ENCODE assay signal across 23 cellular contexts in the genomic region with DNA sequence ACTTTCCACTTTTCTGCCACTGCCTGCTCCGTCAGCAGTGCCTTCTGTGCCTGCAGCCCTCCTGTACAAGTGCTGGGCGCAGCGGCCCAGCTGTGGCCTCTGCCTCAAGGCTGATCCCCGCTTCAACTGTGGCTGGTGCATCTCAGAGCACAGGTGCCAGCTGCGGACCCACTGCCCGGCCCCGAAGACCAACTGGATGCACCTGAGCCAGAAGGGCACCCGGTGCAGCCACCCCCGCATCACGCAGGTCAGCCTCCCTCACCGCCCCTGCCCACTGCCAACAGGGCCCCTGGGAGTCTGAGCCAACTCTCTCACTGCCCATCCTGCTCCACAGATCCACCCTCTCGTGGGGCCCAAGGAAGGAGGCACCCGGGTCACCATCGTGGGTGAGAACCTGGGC.
"Had no signal": no experiment of that assay in that cellular context is flagged by ENCODE, and none has a peak within 500 bp of the region (broad histone marks: within the 10 kb centered on the region; RNA-seq: fewer than 3 reads in every experiment).

No MANE protein-coding gene starts in this region.

- ATAC-seq: effector memory CD8-positive, alpha-beta T cell; esophagus mucosa; foreskin keratinocyte; gastrocnemius medialis; gastroesophageal sphincter; heart left ventricle; heart right ventricle had no signal

- H3K36me3 ChIP-seq: colonic mucosa, gastrocnemius medialis had no signal

- H3K27ac ChIP-seq: colonic mucosa, coronary artery, dorsolateral prefrontal cortex, epithelial cell of prostate, esophagus muscularis mucosa, esophagus squamous epithelium, foreskin keratinocyte, gastrocnemius medialis, gastroesophageal sphincter, heart left ventricle, heart right ventricle had no signal

- H3K9me3 ChIP-seq: colonic mucosa, esophagus muscularis mucosa, esophagus squamous epithelium, gastrocnemius medialis, gastroesophageal sphincter, heart left ventricle, heart right ventricle had no signal

- H3K4me1 ChIP-seq: colonic mucosa, esophagus muscularis mucosa, foreskin keratinocyte, gastrocnemius medialis, gastroesophageal sphincter, heart left ventricle, heart right ventricle had no signal

- DNase-seq: colonic mucosa; cortex of kidney; dermis blood vessel endothelial cell; dorsolateral prefrontal cortex; effector CD4-positive, alpha-beta T cell; effector CD8-positive, alpha-beta T cell; effector memory CD4-positive, alpha-beta T cell; effector memory CD8-positive, alpha-beta T cell; endodermal cell; erythroblast; esophagus squamous epithelium; foreskin fibroblast; foreskin keratinocyte; foreskin melanocyte; gastrocnemius medialis; glutamatergic neuron; heart right ventricle had no signal

- H3K27me3 ChIP-seq: colonic mucosa, esophagus muscularis mucosa, esophagus squamous epithelium, foreskin keratinocyte, gastrocnemius medialis, gastroesophageal sphincter, heart left ventricle, heart right ventricle had no signal

- H3K4me3 ChIP-seq: colonic mucosa, coronary artery, dorsolateral prefrontal cortex, esophagus muscularis mucosa, esophagus squamous epithelium, gastrocnemius medialis, gastroesophageal sphincter, heart left ventricle, heart right ventricle had no signal
